Comparison of ENCODE assay signal across 9 cellular contexts in genomic region chr7:24882989-24883631, GRCh38.
DNase-seq lines count a peak whose midpoint lies in the region; ATAC-seq and TF ChIP-seq lines count a peak whose summit lies in the region.
"Had no signal": no experiment of that assay in that cellular context is flagged by ENCODE, and none has a peak within 500 bp of the region (broad histone marks: within the 10 kb centered on the region; RNA-seq: fewer than 3 reads in every experiment).

No MANE protein-coding gene starts in this region.

- no peak overlapping the region for H2AFZ ChIP-seq in OCI-LY7 (ENCODE audit: low read length)

- DNase-seq in GM03348 (ENCODE audit: low spot score) (peak; percentile 82), OCI-LY7 (ENCODE audit: low spot score) (peak; percentile 74), epithelial cell of prostate (ENCODE audit: low read depth, low spot score) (peak; percentile 24), skeletal muscle cell (ENCODE audit: low read depth) (peak; percentile 86), esophagus squamous epithelium (lab: John Stamatoyannopoulos, UW) (no peak), NCI-H82 treated with DMSO at 0.1 percent for 48 hours (lab: John Stamatoyannopoulos, UW; ENCODE audit: unreplicated experiment) (no peak)
- DNase-seq: left colon, NCI-H1105 treated with DMSO at 0.1 percent for 48 hours had no signal

- no peak for TF ChIP-seq CTCF in OCI-LY7 (conservative IDR thresholded peaks at IDR 0.05; ENCODE audit: low read length)
- TF ChIP-seq CTCF in esophagus squamous epithelium (IDR thresholded peaks at IDR 0.05), result no peak

- H3K4me1 ChIP-seq in OCI-LY7 (ENCODE audit: insufficient read depth, low read length, poor library complexity, severe bottlenecking) (peaks cover 92% of the 10 kb centered on the region), esophagus squamous epithelium (peaks cover 0 to 6% (median 0%) of the 10 kb centered on the region in 3 donors)

- peak overlapping the region; percentile 63 for H3K4me2 ChIP-seq in OCI-LY7 (ENCODE audit: low read length)

- H3K9me3 ChIP-seq in OCI-LY7 (ENCODE audit: low read length) (no peaks in the 10 kb centered on the region), esophagus squamous epithelium (no peaks in the 10 kb centered on the region)

- peak overlapping the region; percentile 71 for H3K27ac ChIP-seq in OCI-LY7 (ENCODE audit: low read depth, low read length, poor library complexity, severe bottlenecking)
- no peak overlapping the region for H3K27ac ChIP-seq in epithelial cell of prostate
- H3K27ac ChIP-seq in esophagus squamous epithelium, result no peak overlapping the region

- intact Hi-C loops in OCI-LY7 (cut with micrococcal nuclease; ENCODE audit: unreplicated experiment), result no loop called here
- intact Hi-C loops in esophagus squamous epithelium (cut with DNase I), result no loop called here

- no peaks in the 10 kb centered on the region for H4K20me1 ChIP-seq in OCI-LY7 (ENCODE audit: insufficient read depth, low read length)

- TF ChIP-seq POLR2A in esophagus squamous epithelium (IDR thresholded peaks at IDR 0.05), result no peak

- H3K9me2 ChIP-seq in OCI-LY7 (ENCODE audit: insufficient read depth, low read length), result no peaks in the 10 kb centered on the region

- no peaks in the 10 kb centered on the region for H3K27me3 ChIP-seq in esophagus squamous epithelium

- H3K79me2 ChIP-seq in OCI-LY7 (ENCODE audit: insufficient read depth, low read depth, low read length), result peaks cover 50% of the 10 kb centered on the region; the same call in 1 of the 2 replicates

- POLR2A ChIA-PET in OCI-LY7 (lab: Charles Lee), result interaction anchor here (0.5 to 12.6 kb wide), 19 partner anchors 11 to 102 kb away, joined by 3 to 176 read pairs (median 5); no protein-coding TSS in a partner anchor

- BruUV-seq in OCI-LY7 (replicated peaks; lab: Mats Ljungman, UMichigan), result no TSS peak

- ATAC-seq in GM18858 (IDR thresholded peaks at IDR 0.05; ENCODE audit: unreplicated experiment), result no peak
- ATAC-seq: left colon had no signal

- peaks cover 44% of the 10 kb centered on the region for H3K36me3 ChIP-seq in OCI-LY7 (ENCODE audit: insufficient read depth, low read length)
- H3K36me3 ChIP-seq in esophagus squamous epithelium, result no peaks in the 10 kb centered on the region

- WGBS in esophagus squamous epithelium, 2 donors, result 33 to 41% methylated on average over 3 of the region's 3 CpGs

- H3K4me3 ChIP-seq in OCI-LY7 (ENCODE audit: low read depth, low read length, poor library complexity, severe bottlenecking) (peak overlapping the region; percentile 41), skeletal muscle cell (ENCODE audit: low read depth, low read length) (no peak overlapping the region), esophagus squamous epithelium (no peak overlapping the region)

- CTCF ChIA-PET in OCI-LY7 (lab: Charles Lee; ENCODE audit: unreplicated experiment), result interaction anchor here (0.8 to 2.7 kb wide), 5 partner anchors 9 to 96 kb away, joined by 3 to 10 read pairs (median 4); partner anchors contain the start of gene OSBPL3

Comparison
In these comparisons a context has a peak if more than half of its experiments do, and no peak if none do; other contexts are left out.
1. DNase-seq: peak in GM03348 (single experiment), OCI-LY7 (single experiment), epithelial cell of prostate (single experiment) and skeletal muscle cell (single experiment); none in esophagus squamous epithelium (single experiment) and NCI-H82 treated with DMSO at 0.1 percent for 48 hours (single experiment).